Comparison of ENCODE assay signal across 17 cellular contexts in the genomic region with DNA sequence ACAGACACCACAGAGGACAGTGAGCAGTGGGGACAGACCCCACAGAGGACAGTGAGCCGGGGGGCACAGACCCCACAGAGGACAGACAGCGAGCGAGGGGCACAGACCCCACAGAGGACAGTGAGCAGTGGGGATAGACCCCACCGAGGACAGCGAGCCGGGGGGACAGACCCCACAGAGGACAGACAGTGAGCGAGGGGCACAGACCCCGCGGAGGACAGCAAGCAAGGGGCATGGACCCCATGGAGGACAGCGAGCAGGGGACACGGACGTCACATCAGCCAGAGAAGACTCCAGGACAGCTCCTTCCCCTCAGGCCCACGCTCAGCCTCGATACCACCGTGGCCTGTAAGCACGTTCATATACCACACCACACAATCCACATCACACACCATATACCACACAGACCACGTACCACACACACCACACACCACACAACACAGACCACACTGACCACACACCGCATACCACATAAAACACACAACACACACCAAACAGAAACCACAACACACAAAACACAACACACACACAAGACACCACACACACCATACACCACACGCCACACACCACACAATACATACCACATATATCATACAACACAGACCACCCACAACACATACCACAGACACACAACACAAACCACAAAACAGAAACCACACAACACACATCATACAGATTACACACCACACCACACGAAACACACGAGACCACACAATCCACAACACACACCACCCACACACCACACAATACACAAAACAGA. TPM values are rescaled to one million over a fixed set of nuclear protein-coding genes. Genes with fewer than 3 reads are reported as not detected.
A peak's percentile ranks its signal among the peaks of the same experiment; 100 is the strongest.
DNase-seq lines count a peak whose midpoint lies in the region; ATAC-seq, FAIRE-seq and TF ChIP-seq lines count a peak whose summit lies in the region.
"Had no signal": no experiment of that assay in that cellular context is flagged by ENCODE, and none has a peak within 500 bp of the region (broad histone marks: within the 10 kb centered on the region; RNA-seq: fewer than 3 reads in every experiment).

No MANE protein-coding gene starts in this region.

- peak; percentile 99 for FAIRE-seq in bronchial epithelial cell (lab: Jason Lieb, UNC)

- no peak overlapping the region for H4K5ac ChIP-seq in IMR-90 (ENCODE audit: low read depth, low read length)

- H3K4ac ChIP-seq in IMR-90 (ENCODE audit: low read depth, low read length) = no peak overlapping the region
- no peak overlapping the region for H3K4ac ChIP-seq in neuronal stem cell (ENCODE audit: low read length)

- peak overlapping the region; percentile 21 for H2AFZ ChIP-seq in IMR-90 (replicated peaks; ENCODE audit: low read length, poor library complexity)
- no peak overlapping the region for H2AFZ ChIP-seq in neuronal stem cell (ENCODE audit: low read length)
- no peak overlapping the region for H2AFZ ChIP-seq in GM23338
- H2AFZ ChIP-seq in mammary epithelial cell (ENCODE audit: low read depth, low read length) = no peak overlapping the region
- H2AFZ ChIP-seq: parathyroid adenoma had no signal

- peaks cover 13% of the 10 kb centered on the region for H4K20me1 ChIP-seq in IMR-90 (ENCODE audit: insufficient read depth, low read length)
- no peaks in the 10 kb centered on the region for H4K20me1 ChIP-seq in GM23338 (replicated peaks; ENCODE audit: insufficient read depth)
- no peaks in the 10 kb centered on the region for H4K20me1 ChIP-seq in mammary epithelial cell (ENCODE audit: insufficient read depth, low read length)

- H3K9ac ChIP-seq in IMR-90 (ENCODE audit: low read depth, low read length) (no peak overlapping the region), neuronal stem cell (ENCODE audit: low read depth, low read length, poor library complexity) (peak overlapping the region; percentile 51), mammary epithelial cell (ENCODE audit: insufficient read depth, low read length) (no peak overlapping the region)
- H3K9ac ChIP-seq: parathyroid adenoma had no signal

- H3K36me3 ChIP-seq in IMR-90 (ENCODE audit: control insufficient read depth, insufficient read depth, low read length) (no peaks in the 10 kb centered on the region), bronchial epithelial cell (ENCODE audit: control insufficient read depth, insufficient read depth, low read length) (no peaks in the 10 kb centered on the region), neuronal stem cell (replicated peaks in 1 of 2; ENCODE audit: control insufficient read depth in 2 of 2, insufficient read depth in 2 of 2, low read length in 2 of 2) (peaks cover 3 to 4% of the 10 kb centered on the region in 2 donors), GM23338 (ENCODE audit: insufficient read depth) (no peaks in the 10 kb centered on the region), mammary epithelial cell (ENCODE audit: insufficient read depth, low read length) (no peaks in the 10 kb centered on the region)
- H3K36me3 ChIP-seq: Peyer's patch had no signal

- no peaks in the 10 kb centered on the region for H3K79me2 ChIP-seq in GM23338 (replicated peaks; ENCODE audit: insufficient read depth)
- no peaks in the 10 kb centered on the region for H3K79me2 ChIP-seq in mammary epithelial cell (ENCODE audit: insufficient read depth, low read length)
- H3K79me2 ChIP-seq: parathyroid adenoma had no signal

- H2BK20ac ChIP-seq in IMR-90 (ENCODE audit: low read depth, low read length) = no peak overlapping the region

- peaks cover 3% of the 10 kb centered on the region for H3K27me3 Mint-ChIP-seq in activated CD4-positive, alpha-beta T cell treated with anti-CD3 and anti-CD28 coated beads for 36 hours
- peaks cover 12% of the 10 kb centered on the region for H3K27me3 Mint-ChIP-seq in GM23338 (ENCODE audit: insufficient read depth, low read depth, poor library complexity)

- H2AK5ac ChIP-seq in IMR-90 (ENCODE audit: low read depth, low read length) (no peak overlapping the region), neuronal stem cell (ENCODE audit: low read depth, low read length) (no peak overlapping the region)

- H3K79me1 ChIP-seq in IMR-90 (ENCODE audit: low read depth in 1 of 2, low read length in 2 of 2) (no peaks in the 10 kb centered on the region), neuronal stem cell (ENCODE audit: low read depth, low read length) (peaks cover 5% of the 10 kb centered on the region)

- POLR2A ChIA-PET in activated CD4-positive, alpha-beta T cell treated with anti-CD3 and anti-CD28 coated beads for 36 hours (lab: Charles Lee) = no interaction called here
- POLR2A ChIA-PET in IMR-90 (lab: Charles Lee; ENCODE audit: unreplicated experiment) = no interaction called here

- in situ Hi-C loops in IMR-90 (cut with MboI; ENCODE audit: low sequenced_read_pairs) (no loop called here), mammary epithelial cell (cut with MboI; ENCODE audit: low sequenced_read_pairs in 2 of 2) (no loop called here)

- no peak overlapping the region for H3K56ac ChIP-seq in IMR-90 (ENCODE audit: extremely low read depth, insufficient read depth, low read length)

- H3K9me1 ChIP-seq in IMR-90 (ENCODE audit: insufficient read depth, low read length) = peaks cover 10% of the 10 kb centered on the region

- peak; percentile 43 for ATAC-seq in activated CD4-positive, alpha-beta T cell treated with anti-CD3 and anti-CD28 coated beads for 36 hours
- peak; percentile 33; the same call in 1 of the 2 replicates for ATAC-seq in IMR-90 (ENCODE audit: low read depth)
- ATAC-seq in GM23338 = no peak
- ATAC-seq: foreskin keratinocyte, mucosa of descending colon had no signal

- TF ChIP-seq POLR2A in IMR-90 (IDR thresholded peaks at IDR 0.05; ENCODE audit: low read depth, low read length) = no peak

- no peaks in the 10 kb centered on the region for H3K4me1 ChIP-seq in IMR-90 (ENCODE audit: control insufficient read depth, insufficient read depth, low read length)
- H3K4me1 ChIP-seq in neuronal stem cell (ENCODE audit: control insufficient read depth in 2 of 2, insufficient read depth in 1 of 2, low read depth in 1 of 2, low read length in 2 of 2) = peaks cover 1 to 11% of the 10 kb centered on the region in 2 donors
- no peaks in the 10 kb centered on the region for H3K4me1 ChIP-seq in GM23338 (ENCODE audit: insufficient read depth)
- no peaks in the 10 kb centered on the region for H3K4me1 ChIP-seq in mammary epithelial cell (ENCODE audit: insufficient read depth, low read length)
- H3K4me1 ChIP-seq: foreskin keratinocyte, parathyroid adenoma, Peyer's patch had no signal

- no peak overlapping the region for H4K91ac ChIP-seq in IMR-90 (ENCODE audit: insufficient read depth, low read depth, low read length)
- H4K91ac ChIP-seq in neuronal stem cell (ENCODE audit: low read depth, low read length, poor library complexity) = peak overlapping the region; percentile 38

- no peak overlapping the region for H3K4me2 ChIP-seq in IMR-90 (ENCODE audit: low read depth, low read length)
- H3K4me2 ChIP-seq in neuronal stem cell (ENCODE audit: insufficient read depth, low read length, poor library complexity, severe bottlenecking) = no peak overlapping the region
- no peak overlapping the region for H3K4me2 ChIP-seq in GM23338
- no peak overlapping the region for H3K4me2 ChIP-seq in mammary epithelial cell (ENCODE audit: insufficient read depth, low read depth, low read length)

- intact Hi-C loops in activated CD4-positive, alpha-beta T cell treated with anti-CD3 and anti-CD28 coated beads for 36 hours (cut with DNase I, micrococcal nuclease) = no loop called here
- intact Hi-C loops in IMR-90 (cut with micrococcal nuclease) = no loop called here
- intact Hi-C loops in mammary epithelial cell (cut with micrococcal nuclease) = no loop called here

- H3K4me1 Mint-ChIP-seq in activated CD4-positive, alpha-beta T cell treated with anti-CD3 and anti-CD28 coated beads for 36 hours = no peaks in the 10 kb centered on the region
- no peaks in the 10 kb centered on the region; the same call in 2 of the 3 replicates for H3K4me1 Mint-ChIP-seq in GM23338

- H3K14ac ChIP-seq in IMR-90 (replicated peaks; ENCODE audit: low read depth, low read length) (no peak overlapping the region), neuronal stem cell (ENCODE audit: low read length) (peak overlapping the region; percentile 56)

- H3K23ac ChIP-seq in IMR-90 (ENCODE audit: low read depth, low read length) = no peak overlapping the region
- H3K23ac ChIP-seq in neuronal stem cell (ENCODE audit: low read depth, low read length, poor library complexity) = peak overlapping the region; percentile 62

- CTCF ChIA-PET in activated CD4-positive, alpha-beta T cell treated with anti-CD3 and anti-CD28 coated beads for 36 hours (lab: Charles Lee) = no interaction called here
- CTCF ChIA-PET in IMR-90 (lab: Yijun Ruan, JAX) = no interaction called here
- CTCF ChIA-PET in mammary epithelial cell (lab: Charles Lee; ENCODE audit: low non-redundant PET) = no interaction called here

- no peak for TF ChIP-seq RAD21 in IMR-90 (IDR thresholded peaks at IDR 0.05; ENCODE audit: low read length)

- H2BK12ac ChIP-seq in neuronal stem cell (ENCODE audit: low read length) = no peak overlapping the region

- peak overlapping the region; percentile 83 for H2BK5ac ChIP-seq in IMR-90 (ENCODE audit: low read depth, low read length, poor library complexity, severe bottlenecking)
- no peak overlapping the region for H2BK5ac ChIP-seq in neuronal stem cell (ENCODE audit: low read length)

- no peak overlapping the region for H3K18ac ChIP-seq in IMR-90 (ENCODE audit: low read depth, low read length)
- H3K18ac ChIP-seq in neuronal stem cell (ENCODE audit: low read length) = no peak overlapping the region

- no peak overlapping the region for H4K8ac ChIP-seq in IMR-90 (ENCODE audit: low read depth in 2 of 2, low read length in 2 of 2)
- no peak overlapping the region for H4K8ac ChIP-seq in neuronal stem cell (ENCODE audit: low read depth, low read length)

- dilution Hi-C loops in IMR-90 (cut with HindIII; ENCODE audit: low sequenced_read_pairs, unreplicated experiment) = no loop called here
- dilution Hi-C loops in mammary epithelial cell (cut with HindIII; ENCODE audit: low sequenced_read_pairs) = no loop called here

- peaks cover 5% of the 10 kb centered on the region; the same call in 1 of the 2 replicates for H3K27me3 ChIP-seq in IMR-90 (ENCODE audit: control insufficient read depth, insufficient read depth, low read length)
- peaks cover 2% of the 10 kb centered on the region for H3K27me3 ChIP-seq in bronchial epithelial cell (ENCODE audit: control insufficient read depth, insufficient read depth, low read length)
- H3K27me3 ChIP-seq in neuronal stem cell (ENCODE audit: control insufficient read depth in 3 of 3, insufficient read depth in 3 of 3, low read depth in 1 of 3, low read length in 3 of 3) = peaks cover 0 to 2% (median 0%) of the 10 kb centered on the region in 3 experiments
- H3K27me3 ChIP-seq in GM23338 (ENCODE audit: insufficient read depth) = no peaks in the 10 kb centered on the region
- H3K27me3 ChIP-seq in mammary epithelial cell (ENCODE audit: insufficient read depth, low read length) = no peaks in the 10 kb centered on the region
- H3K27me3 ChIP-seq: Peyer's patch had no signal

- peak overlapping the region; percentile 70 for H2AK9ac ChIP-seq in IMR-90 (replicated peaks; ENCODE audit: low read depth, low read length, poor library complexity)

- no peak overlapping the region for H3K4me3 Mint-ChIP-seq in activated CD4-positive, alpha-beta T cell treated with anti-CD3 and anti-CD28 coated beads for 36 hours
- H3K4me3 Mint-ChIP-seq in GM23338 = no peak overlapping the region

- H3K27ac Mint-ChIP-seq in activated CD4-positive, alpha-beta T cell treated with anti-CD3 and anti-CD28 coated beads for 36 hours = no peak overlapping the region
- no peak overlapping the region for H3K27ac Mint-ChIP-seq in GM23338

- no peak for DNase-seq in activated CD4-positive, alpha-beta T cell treated with anti-CD3 and anti-CD28 coated beads for 36 hours
- DNase-seq in activated CD4-positive, alpha-beta T cell treated with anti-CD3 and anti-CD28 coated beads for 4 hours = no peak
- no peak for DNase-seq in IMR-90
- no peak for DNase-seq in bronchial epithelial cell (ENCODE audit: low read depth)
- no peak for DNase-seq in neuronal stem cell (ENCODE audit: low spot score)
- DNase-seq in GM23338 (ENCODE audit: low spot score) = no peak
- DNase-seq in mammary epithelial cell = no peak
- DNase-seq in NCI-H1092 (lab: John Stamatoyannopoulos, UW) = no peak
- DNase-seq: activated CD4-positive, alpha-beta T cell treated with anti-CD3 and anti-CD28 coated beads, Interleukin-2, amount 50 U/mL, for 1 hour; activated effector memory CD4-positive, alpha-beta T cell treated with Interleukin-2 at 50 U/mL for 16 hours; Calu3; effector memory CD4-positive, alpha-beta T cell; foreskin keratinocyte; NCI-H1048; Peyer's patch had no signal

- H3F3A ChIP-seq in GM23338 (replicated peaks; ENCODE audit: low read depth) = no peaks in the 10 kb centered on the region

- BruUV-seq in IMR-90 (replicated peaks; lab: Mats Ljungman, UMichigan) (no TSS peak), mammary epithelial cell (replicated peaks; lab: Mats Ljungman, UMichigan) (no TSS peak)

- no peak overlapping the region for H3K4me3 ChIP-seq in IMR-90 (ENCODE audit: insufficient read depth, low read depth, low read length)
- H3K4me3 ChIP-seq in bronchial epithelial cell (ENCODE audit: low read depth, low read length) = no peak overlapping the region
- peak overlapping the region in 1 of 2 donors; percentile 68 for H3K4me3 ChIP-seq in neuronal stem cell (ENCODE audit: low read length in 2 of 2)
- H3K4me3 ChIP-seq in GM23338 = no peak overlapping the region
- H3K4me3 ChIP-seq in mammary epithelial cell (replicated peaks in 1 of 3; ENCODE audit: insufficient read depth in 1 of 3, low read depth in 2 of 3, low read length in 3 of 3) = no peak overlapping the region
- H3K4me3 ChIP-seq: mucosa of descending colon, Peyer's patch had no signal

- TF ChIP-seq CTCF in IMR-90 (conservative IDR thresholded peaks at IDR 0.05; ENCODE audit: low read depth, low read length) (no peak), bronchial epithelial cell (IDR thresholded peaks at IDR 0.05; ENCODE audit: insufficient read depth, low read length, severe bottlenecking) (no peak), GM23338 (conservative IDR thresholded peaks at IDR 0.05; ENCODE audit: low read depth in 2 of 2) (no peak), mammary epithelial cell (conservative IDR thresholded peaks at IDR 0.05 in 1 of 2, IDR thresholded peaks at IDR 0.05 in 1 of 2; ENCODE audit: extremely low read depth in 1 of 2, insufficient read depth in 1 of 2, low read depth in 1 of 2, low read length in 2 of 2) (no peak)

- H3K9me3 Mint-ChIP-seq in activated CD4-positive, alpha-beta T cell treated with anti-CD3 and anti-CD28 coated beads for 36 hours (ENCODE audit: low read depth) = no peaks in the 10 kb centered on the region
- H3K9me3 Mint-ChIP-seq in GM23338 = no peaks in the 10 kb centered on the region; the same call in 1 of the 3 replicates

- H2BK120ac ChIP-seq in IMR-90 (ENCODE audit: low read depth, low read length) (no peak overlapping the region), neuronal stem cell (ENCODE audit: low read depth, low read length) (no peak overlapping the region)

- H2BK15ac ChIP-seq in IMR-90 (ENCODE audit: low read depth, low read length) (no peak overlapping the region), neuronal stem cell (ENCODE audit: low read length) (no peak overlapping the region)

- no peak overlapping the region for H3K27ac ChIP-seq in IMR-90 (ENCODE audit: insufficient read depth, low read length)
- no peak overlapping the region for H3K27ac ChIP-seq in neuronal stem cell (replicated peaks; ENCODE audit: low read length)
- no peak overlapping the region for H3K27ac ChIP-seq in GM23338 (ENCODE audit: low read depth)
- no peak overlapping the region for H3K27ac ChIP-seq in mammary epithelial cell (ENCODE audit: insufficient read depth, low read depth, low read length)
- H3K27ac ChIP-seq: foreskin keratinocyte, parathyroid adenoma, Peyer's patch had no signal

- H3K9me2 ChIP-seq in GM23338 (ENCODE audit: insufficient read depth) = no peaks in the 10 kb centered on the region

- WGBS in IMR-90 (ENCODE audit: extremely low coverage in 2 of 2, insufficient read length in 1 of 2), 2 experiments = 82 to 100% methylated on average over 1 to 7 of the region's 21 CpGs
- 100% methylated on average over 5 of the region's 21 CpGs; no CpG with 5 or more reads in 1 of the 2 donors for WGBS in neuronal stem cell (ENCODE audit: extremely low coverage in 2 of 2, insufficient read length in 2 of 2, insufficient replicate concordance in 1 of 2), 2 donors
- 75% methylated on average over 14 of the region's 21 CpGs for WGBS in mammary epithelial cell (ENCODE audit: low coverage, missing lambda C conversion rate)

- H3K9me3 ChIP-seq in IMR-90 (ENCODE audit: control insufficient read depth, insufficient read depth, low read length) = no peaks in the 10 kb centered on the region
- peaks cover 0 to 8% of the 10 kb centered on the region in 2 donors for H3K9me3 ChIP-seq in neuronal stem cell (replicated peaks in 1 of 2; ENCODE audit: control insufficient read depth in 2 of 2, insufficient read depth in 1 of 2, low read depth in 1 of 2, low read length in 2 of 2)
- no peaks in the 10 kb centered on the region for H3K9me3 ChIP-seq in mammary epithelial cell (replicated peaks; ENCODE audit: insufficient read depth, low read length)
- H3K9me3 ChIP-seq: mucosa of descending colon, Peyer's patch had no signal

- H3K36me3 Mint-ChIP-seq in activated CD4-positive, alpha-beta T cell treated with anti-CD3 and anti-CD28 coated beads for 36 hours (ENCODE audit: low read depth) = no peaks in the 10 kb centered on the region
- H3K36me3 Mint-ChIP-seq in GM23338 (ENCODE audit: low read depth) = no peaks in the 10 kb centered on the region; the same call in 1 of the 3 replicates

RNA-seq across cellular contexts. Expression of a gene that starts 5.2 kb away (rescaled TPM):
- total RNA-seq in activated CD4-positive, alpha-beta T cell treated with anti-CD3 and anti-CD28 coated beads for 36 hours = 1 to 10 TPM; 6.4 to 8.5 TPM
- total RNA-seq in IMR-90 (2012; rRNA removed) (0.28 and 0.36 TPM in 2 replicates), bronchial epithelial cell (0.53 and 1.4 TPM in 2 replicates), mammary epithelial cell (10 to 100 TPM in 1 of 2 donors, 1 to 10 TPM in 1; 6.0 to 10.6 TPM)
- polyA plus RNA-seq in IMR-90 (2012; rRNA removed) (1.6 and 1.7 TPM in 2 replicates), GM23338 (2016; fragmentation: Nextera tagmentation; extraction: Ambion mirVana) (5.1 and 8.0 TPM in 2 replicates), mammary epithelial cell (0.63 TPM)
- 0.14 and 0.51 TPM in 2 replicates for polyA plus RNA-seq in IMR-90 (2012; cell fraction: cytosol; rRNA removed)
- 6.4 and 9.8 TPM in 2 replicates for polyA plus RNA-seq in IMR-90 (2012; cell fraction: nucleus; rRNA removed; ENCODE audit: low replicate concordance)
- polyA plus RNA-seq in neuronal stem cell (2013, experiment 1 of 2) = 6.4 TPM
- polyA plus RNA-seq in neuronal stem cell (2013, experiment 2 of 2) = 6.7 TPM
- 21.8 and 29.1 TPM in 2 replicates for total RNA-seq in GM23338 (2014; rRNA removed; shearing (Covaris generic))
- polyA minus RNA-seq in mammary epithelial cell = 4.8 TPM

RNA-seq across cellular contexts. Expression of a gene that starts 36.6 kb away (rescaled TPM):
- 10 to 100 TPM; 46.7 to 49.7 TPM for total RNA-seq in activated CD4-positive, alpha-beta T cell treated with anti-CD3 and anti-CD28 coated beads for 36 hours
- 40.0 and 43.4 TPM in 2 replicates for total RNA-seq in IMR-90 (2012; rRNA removed)
- polyA plus RNA-seq in IMR-90 (2012; rRNA removed) = 19.1 and 22.0 TPM in 2 replicates
- polyA plus RNA-seq in IMR-90 (2012; cell fraction: cytosol; rRNA removed) = 11.5 and 12.8 TPM in 2 replicates
- polyA plus RNA-seq in IMR-90 (2012; cell fraction: nucleus; rRNA removed; ENCODE audit: low replicate concordance) = 37.5 and 50.9 TPM in 2 replicates
- total RNA-seq in bronchial epithelial cell = 36.1 TPM in 2 replicates
- polyA plus RNA-seq in neuronal stem cell (2013, experiment 1 of 2) = 31.5 TPM
- polyA plus RNA-seq in neuronal stem cell (2013, experiment 2 of 2) = 31.0 TPM
- total RNA-seq in GM23338 (2014; rRNA removed; shearing (Covaris generic)) = 41.6 and 54.7 TPM in 2 replicates
- 29.8 and 32.9 TPM in 2 replicates for polyA plus RNA-seq in GM23338 (2016; fragmentation: Nextera tagmentation; extraction: Ambion mirVana)
- total RNA-seq in mammary epithelial cell = 10 to 100 TPM; 25.5 to 45.8 TPM
- polyA plus RNA-seq in mammary epithelial cell = 14.5 TPM
- polyA minus RNA-seq in mammary epithelial cell = 19.9 TPM

RNA-seq across cellular contexts. Expression of a gene that starts 36.7 kb away (rescaled TPM):
- 10 to 100 TPM; 34.4 to 34.7 TPM for total RNA-seq in activated CD4-positive, alpha-beta T cell treated with anti-CD3 and anti-CD28 coated beads for 36 hours
- total RNA-seq in IMR-90 (2012; rRNA removed) (27.2 and 35.5 TPM in 2 replicates), bronchial epithelial cell (0.77 and 1.8 TPM in 2 replicates), mammary epithelial cell (10 to 100 TPM in 1 of 2 donors, 1 to 10 TPM in 1; 5.7 to 27.9 TPM)
- polyA plus RNA-seq in IMR-90 (2012; rRNA removed) (16.3 and 17.1 TPM in 2 replicates), GM23338 (2016; fragmentation: Nextera tagmentation; extraction: Ambion mirVana) (42.2 and 42.5 TPM in 2 replicates), mammary epithelial cell (35.4 TPM)
- 6.5 and 11.4 TPM in 2 replicates for polyA plus RNA-seq in IMR-90 (2012; cell fraction: cytosol; rRNA removed)
- 4.6 and 11.3 TPM in 2 replicates for polyA plus RNA-seq in IMR-90 (2012; cell fraction: nucleus; rRNA removed; ENCODE audit: low replicate concordance)
- polyA plus RNA-seq in neuronal stem cell (2013, experiment 1 of 2) = 24.6 TPM
- 25.7 TPM for polyA plus RNA-seq in neuronal stem cell (2013, experiment 2 of 2)
- 44.4 and 44.8 TPM in 2 replicates for total RNA-seq in GM23338 (2014; rRNA removed; shearing (Covaris generic))
- 68.5 TPM for polyA minus RNA-seq in mammary epithelial cell
